8 cellular contexts compared by ENCODE assay signal in genomic region chr12:49567611-49568441, GRCh38. TPM values are rescaled to one million over a fixed set of nuclear protein-coding genes. Genes with fewer than 3 reads are reported as not detected.
DNase-seq lines count a peak whose midpoint lies in the region; ATAC-seq and TF ChIP-seq lines count a peak whose summit lies in the region.

A gene with protein sequence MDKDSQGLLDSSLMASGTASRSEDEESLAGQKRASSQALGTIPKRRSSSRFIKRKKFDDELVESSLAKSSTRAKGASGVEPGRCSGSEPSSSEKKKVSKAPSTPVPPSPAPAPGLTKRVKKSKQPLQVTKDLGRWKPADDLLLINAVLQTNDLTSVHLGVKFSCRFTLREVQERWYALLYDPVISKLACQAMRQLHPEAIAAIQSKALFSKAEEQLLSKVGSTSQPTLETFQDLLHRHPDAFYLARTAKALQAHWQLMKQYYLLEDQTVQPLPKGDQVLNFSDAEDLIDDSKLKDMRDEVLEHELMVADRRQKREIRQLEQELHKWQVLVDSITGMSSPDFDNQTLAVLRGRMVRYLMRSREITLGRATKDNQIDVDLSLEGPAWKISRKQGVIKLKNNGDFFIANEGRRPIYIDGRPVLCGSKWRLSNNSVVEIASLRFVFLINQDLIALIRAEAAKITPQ (minus strand): TSS chr12:49568142. CDS start chr12:49566731, 1,411 bp downstream.

- DNase-seq in NCI-H748 treated with DMSO at 0.1 percent for 48 hours (lab: John Stamatoyannopoulos, UW) = peak; percentile 85
- DNase-seq in activated CD4-positive, alpha-beta T cell treated with anti-CD3 and anti-CD28 coated beads, Interleukin-2, amount 50 U/mL, for 4 hours = peak; percentile 84 to 87
- peak; percentile 87 to 94 for DNase-seq in dermis microvascular lymphatic vessel endothelial cell (ENCODE audit: low read depth in 2 of 2)
- DNase-seq in stimulated activated CD4-positive, alpha-beta T cell treated with anti-CD3 and anti-CD28 coated beads, Interleukin-4, amount 100 ng/mL, for 24 hours = peak; percentile 91

- peak within 1 kb of the TSS; percentile 99 for H3K4me2 ChIP-seq in BLaER1

- under 1% methylated on average over 54 of the region's 54 CpGs for WGBS in liver

- TF ChIP-seq RAD21 in liver (IDR thresholded peaks at IDR 0.05) = no peak

- no peak for TF ChIP-seq CTCF in liver (IDR thresholded peaks at IDR 0.05; ENCODE audit: low read depth, low read length, missing input control)

- H3K27me3 ChIP-seq in BLaER1 = no peaks in the 10 kb centered on the region
- no peaks in the 10 kb centered on the region for H3K27me3 ChIP-seq in liver (ENCODE audit: control insufficient read depth in 4 of 4, insufficient read depth in 4 of 4, low read length in 3 of 4)

- H4K20me1 ChIP-seq in BLaER1 = peaks cover 33% of the 10 kb centered on the region; the same call in 1 of the 2 replicates

- ATAC-seq in GM19328 (IDR thresholded peaks at IDR 0.05; ENCODE audit: unreplicated experiment) (peak; percentile 72), HG03558 (IDR thresholded peaks at IDR 0.05; ENCODE audit: extremely low read depth, unreplicated experiment) (peak; percentile 57)

- H3K4me1 ChIP-seq in BLaER1 = peaks cover 70% of the 10 kb centered on the region
- peaks cover 3 to 21% (median 19%) of the 10 kb centered on the region in 4 donors for H3K4me1 ChIP-seq in liver (ENCODE audit: control insufficient read depth in 4 of 4, insufficient read depth in 4 of 4, low read length in 3 of 4)

- H3K4me3 ChIP-seq in BLaER1 (peak within 1 kb of the TSS; percentile 87), liver (ENCODE audit: low read depth in 1 of 3, low read length in 3 of 3) (peak within 1 kb of the TSS; percentile 64 to 96 (median 95))

- H3K9me3 ChIP-seq in BLaER1 = no peaks in the 10 kb centered on the region
- H3K9me3 ChIP-seq in liver (ENCODE audit: control insufficient read depth in 4 of 4, low read length in 3 of 4) = no peaks in the 10 kb centered on the region

- H3K9ac ChIP-seq in BLaER1 (peak within 1 kb of the TSS; percentile 90), liver (ENCODE audit: low read depth in 1 of 2, low read length in 2 of 2) (peak within 1 kb of the TSS; percentile 86 to 94)

- peaks cover 51% of the 10 kb centered on the region for H3K36me3 ChIP-seq in BLaER1
- H3K36me3 ChIP-seq in liver (ENCODE audit: control insufficient read depth in 4 of 4, insufficient read depth in 3 of 4, low read depth in 1 of 4, low read length in 3 of 4) = peaks cover 10 to 22% (median 16%) of the 10 kb centered on the region in 4 donors

- H3K27ac ChIP-seq in BLaER1 (peak within 1 kb of the TSS; percentile 95), liver (ENCODE audit: low read depth in 1 of 2, low read length in 2 of 2) (peak within 1 kb of the TSS; percentile 78 to 85)

TF ChIP-seq in liver, 16 proteins besides CTCF, POLR2A, EP300 and RAD21:
- TF ChIP-seq MAX (IDR thresholded peaks at IDR 0.05) (no peak), GABPA (IDR thresholded peaks at IDR 0.05 in 1 of 2, conservative IDR thresholded peaks at IDR 0.05 in 1 of 2) (peak; percentile 99 to 100), JUND (IDR thresholded peaks at IDR 0.05) (no peak), ZBTB33 (IDR thresholded peaks at IDR 0.05) (no peak), NR2F2 (IDR thresholded peaks at IDR 0.05) (peak; percentile 46), HNF4G (IDR thresholded peaks at IDR 0.05) (no peak), RXRA (IDR thresholded peaks at IDR 0.05) (peak in 1 of 2 donors; percentile 21), TAF1 (conservative IDR thresholded peaks at IDR 0.05) (no peak), SP1 (IDR thresholded peaks at IDR 0.05) (peak; percentile 44), FOXA1 (IDR thresholded peaks at IDR 0.05) (no peak), EGR1 (IDR thresholded peaks at IDR 0.05; ENCODE audit: low read depth in 2 of 2) (peak in 1 of 2 donors; percentile 35), HNF4A (conservative IDR thresholded peaks at IDR 0.05) (no peak), YY1 (IDR thresholded peaks at IDR 0.05) (peak; percentile 72), FOXA2 (IDR thresholded peaks at IDR 0.05) (no peak)
- TF ChIP-seq, protein P1, sequence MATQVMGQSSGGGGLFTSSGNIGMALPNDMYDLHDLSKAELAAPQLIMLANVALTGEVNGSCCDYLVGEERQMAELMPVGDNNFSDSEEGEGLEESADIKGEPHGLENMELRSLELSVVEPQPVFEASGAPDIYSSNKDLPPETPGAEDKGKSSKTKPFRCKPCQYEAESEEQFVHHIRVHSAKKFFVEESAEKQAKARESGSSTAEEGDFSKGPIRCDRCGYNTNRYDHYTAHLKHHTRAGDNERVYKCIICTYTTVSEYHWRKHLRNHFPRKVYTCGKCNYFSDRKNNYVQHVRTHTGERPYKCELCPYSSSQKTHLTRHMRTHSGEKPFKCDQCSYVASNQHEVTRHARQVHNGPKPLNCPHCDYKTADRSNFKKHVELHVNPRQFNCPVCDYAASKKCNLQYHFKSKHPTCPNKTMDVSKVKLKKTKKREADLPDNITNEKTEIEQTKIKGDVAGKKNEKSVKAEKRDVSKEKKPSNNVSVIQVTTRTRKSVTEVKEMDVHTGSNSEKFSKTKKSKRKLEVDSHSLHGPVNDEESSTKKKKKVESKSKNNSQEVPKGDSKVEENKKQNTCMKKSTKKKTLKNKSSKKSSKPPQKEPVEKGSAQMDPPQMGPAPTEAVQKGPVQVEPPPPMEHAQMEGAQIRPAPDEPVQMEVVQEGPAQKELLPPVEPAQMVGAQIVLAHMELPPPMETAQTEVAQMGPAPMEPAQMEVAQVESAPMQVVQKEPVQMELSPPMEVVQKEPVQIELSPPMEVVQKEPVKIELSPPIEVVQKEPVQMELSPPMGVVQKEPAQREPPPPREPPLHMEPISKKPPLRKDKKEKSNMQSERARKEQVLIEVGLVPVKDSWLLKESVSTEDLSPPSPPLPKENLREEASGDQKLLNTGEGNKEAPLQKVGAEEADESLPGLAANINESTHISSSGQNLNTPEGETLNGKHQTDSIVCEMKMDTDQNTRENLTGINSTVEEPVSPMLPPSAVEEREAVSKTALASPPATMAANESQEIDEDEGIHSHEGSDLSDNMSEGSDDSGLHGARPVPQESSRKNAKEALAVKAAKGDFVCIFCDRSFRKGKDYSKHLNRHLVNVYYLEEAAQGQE (IDR thresholded peaks at IDR 0.05) = peak; percentile 42
- TF ChIP-seq, protein P2, sequence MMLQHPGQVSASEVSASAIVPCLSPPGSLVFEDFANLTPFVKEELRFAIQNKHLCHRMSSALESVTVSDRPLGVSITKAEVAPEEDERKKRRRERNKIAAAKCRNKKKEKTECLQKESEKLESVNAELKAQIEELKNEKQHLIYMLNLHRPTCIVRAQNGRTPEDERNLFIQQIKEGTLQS (IDR thresholded peaks at IDR 0.05) = no peak

RNA-seq across cellular contexts. Expression of the gene that starts here (rescaled TPM):
- total RNA-seq in dermis microvascular lymphatic vessel endothelial cell (48.5 and 52.7 TPM in 2 replicates), liver (10 to 100 TPM; 24.8 to 33.1 TPM)
- 10 to 100 TPM; 20.0 to 27.4 TPM for polyA plus RNA-seq in liver

Comparison
In these comparisons a context has a peak if more than half of its experiments do, and no peak if none do; other contexts are left out.
1. Peak in every context shown above with its lines: DNase-seq, ATAC-seq, H3K4me3 ChIP-seq and H3K27ac ChIP-seq.